2 cellular contexts compared by ENCODE assay signal in the genomic region with DNA sequence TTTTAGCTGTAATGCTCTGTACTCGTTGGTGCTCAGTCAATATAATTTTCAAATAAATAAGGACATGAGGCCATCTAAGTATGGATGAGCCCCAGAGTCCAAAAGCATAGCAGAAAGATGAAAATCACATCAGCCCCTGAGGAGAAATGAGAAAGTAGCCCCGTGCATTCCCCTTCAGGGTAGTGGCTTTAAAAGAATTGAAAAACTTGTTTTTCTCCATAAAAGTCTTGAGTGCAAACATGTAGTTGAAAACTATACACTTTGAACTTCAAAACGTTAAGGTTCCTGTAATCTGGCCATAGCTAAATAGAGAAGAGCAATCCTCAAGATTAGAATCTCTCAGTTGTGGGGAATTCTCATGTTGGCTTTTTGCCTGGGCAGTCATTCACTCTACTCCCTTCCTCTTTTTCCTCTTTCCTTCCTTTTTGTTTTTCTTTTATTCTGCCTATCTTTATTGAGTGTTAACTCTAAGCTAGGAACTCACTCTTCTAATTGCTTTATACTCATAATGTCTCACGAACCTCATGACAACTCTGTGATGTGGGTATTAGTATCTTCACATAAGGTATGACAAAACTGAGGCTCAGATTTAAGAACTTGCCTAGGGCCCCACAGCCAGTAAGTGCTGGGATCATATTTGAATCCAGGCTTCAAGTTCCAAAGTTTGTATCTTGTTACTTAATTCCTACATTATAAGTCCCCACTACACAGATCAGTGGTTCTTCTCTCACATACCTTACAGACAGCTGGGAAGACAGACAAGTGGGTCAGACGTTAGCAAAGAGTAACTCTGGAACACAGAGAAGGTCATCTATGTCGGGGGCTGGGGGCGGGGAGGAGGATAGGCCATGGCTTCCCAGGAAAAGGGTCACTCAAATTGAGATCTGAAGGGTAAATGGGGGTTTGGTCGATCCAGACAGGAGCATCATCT.
TF ChIP-seq lines count a peak whose summit lies in the region.

No MANE protein-coding gene starts in this region.

TF ChIP-seq in HepG2, 621 proteins besides CTCF, POLR2A, EP300 and RAD21:
- TF ChIP-seq TCF7 (IDR thresholded peaks at IDR 0.05; ENCODE audit: low read depth) = 0 out of 2 replicates have a peak, but pooled peaks have one; percentile 14
- TF ChIP-seq ZNF33A (CRISPR knock-in tag; IDR thresholded peaks at IDR 0.05; ENCODE audit: borderline replicate concordance) = no peak
TF ChIP-seq in HepG2: peak in this region for 1.

TF ChIP-seq in K562, 482 proteins besides CTCF, POLR2A, EP300 and RAD21:
- TF ChIP-seq CBX2 (IDR thresholded peaks at IDR 0.05; ENCODE audit: insufficient read depth, low read length, poor library complexity, severe bottlenecking) = no peak
- no peak for TF ChIP-seq KDM5B (IDR thresholded peaks at IDR 0.05; ENCODE audit: insufficient replicate concordance, low read depth, low read length)
- no peak for TF ChIP-seq ZNF134 (CRISPR knock-in tag; conservative IDR thresholded peaks at IDR 0.05)
- peak; percentile 55 for TF ChIP-seq MEIS2 (IDR thresholded peaks at IDR 0.05; ENCODE audit: partially characterized antibody)
- no peak for TF ChIP-seq SMARCA5 (IDR thresholded peaks at IDR 0.05)
